In genomic region chr7:75268158-75268557, GRCh38 we compare ENCODE assay signal across 7 cellular contexts.
A peak's percentile ranks its signal among the peaks of the same experiment; 100 is the strongest.
DNase-seq lines count a peak whose midpoint lies in the region; ATAC-seq, FAIRE-seq and TF ChIP-seq lines count a peak whose summit lies in the region.
"Not testable (repeated sequence)": the region's sequence is repeated elsewhere in the genome, so short reads cannot be mapped to it uniquely, and the experiment has no call there.

No MANE protein-coding gene starts in this region.

- CTCF ChIA-PET in PC-3 (lab: Charles Lee); GM12878 (lab: Yijun Ruan, JAX); HepG2 (lab: Yijun Ruan, JAX; ENCODE audit: low intra/inter-chr PET ratio, low total read pairs): not testable (repeated sequence)

- not testable (repeated sequence) for H3K4me2 ChIP-seq in GM23338; PC-3 (ENCODE audit: low read length); GM12878 (ENCODE audit: control insufficient read depth, insufficient read depth); HepG2 (ENCODE audit: low read depth, low read length)

- intact Hi-C loops in PC-3 (cut with micrococcal nuclease); GM12878 (cut with micrococcal nuclease; ENCODE audit: unreplicated experiment); Right ventricle myocardium inferior (cut with DNase I); left ventricle myocardium superior (cut with micrococcal nuclease); HepG2 (cut with micrococcal nuclease; ENCODE audit: unreplicated experiment); psoas muscle (cut with DNase I): not testable (repeated sequence)

- H3K4me3 ChIP-seq in GM23338; PC-3 (ENCODE audit: low read length); GM12878; HepG2 (replicated peaks in 1 of 3; ENCODE audit: insufficient read depth in 1 of 3, low read depth in 2 of 3, low read length in 3 of 3); psoas muscle: not testable (repeated sequence)

- not testable (repeated sequence) for TF ChIP-seq POLR2A in GM12878 (IDR thresholded peaks at IDR 0.05; ENCODE audit: low read depth, low read length); HepG2 (IDR thresholded peaks at IDR 0.05; ENCODE audit: insufficient read depth in 1 of 2, low read depth in 2 of 2, low read length in 2 of 2)

- not testable (repeated sequence) for H3K36me3 Mint-ChIP-seq in GM23338 (ENCODE audit: low read depth)

- not testable (repeated sequence) for DNase-seq in GM23338 (ENCODE audit: low spot score); PC-3; GM12878 (ENCODE audit: low read depth, low spot score); Right ventricle myocardium inferior (ENCODE audit: missing footprints); left ventricle myocardium superior; HepG2 (ENCODE audit: low spot score); psoas muscle

- not testable (repeated sequence) for H3K4me1 ChIP-seq in GM23338 (ENCODE audit: insufficient read depth); PC-3 (ENCODE audit: insufficient read depth, low read length); GM12878 (ENCODE audit: control insufficient read depth, insufficient read depth, low read length); HepG2 (ENCODE audit: insufficient read depth, low read length); psoas muscle

- POLR2A ChIA-PET in PC-3 (lab: Charles Lee; ENCODE audit: unreplicated experiment); GM12878 (lab: Charles Lee); HepG2 (lab: Yijun Ruan, JAX): not testable (repeated sequence)

- not testable (repeated sequence) for TF ChIP-seq EP300 in GM12878 (IDR thresholded peaks at IDR 0.05; ENCODE audit: borderline replicate concordance in 1 of 2, control insufficient read depth in 1 of 2, low read depth in 2 of 2, low read length in 2 of 2); HepG2 (IDR thresholded peaks at IDR 0.05; ENCODE audit: low read depth in 2 of 2, low read length in 2 of 2); HepG2 (CRISPR knock-in tag; IDR thresholded peaks at IDR 0.05; ENCODE audit: borderline replicate concordance)

- SMC1A ChIA-PET in GM12878 (lab: Charles Lee; ENCODE audit: uncharacterized antibody, unreplicated experiment): not testable (repeated sequence)

- not testable (repeated sequence) for H3K36me3 ChIP-seq in GM23338 (ENCODE audit: insufficient read depth); PC-3 (ENCODE audit: low read depth, low read length); GM12878 (ENCODE audit: control insufficient read depth in 2 of 2, insufficient read depth in 2 of 2, low read length in 1 of 2); HepG2 (replicated peaks in 1 of 2; ENCODE audit: control insufficient read depth in 1 of 2, insufficient read depth in 2 of 2, low read length in 2 of 2); psoas muscle (ENCODE audit: insufficient read depth in 1 of 2, low read depth in 1 of 2)

- in situ Hi-C loops in GM12878 (cut with MboI); HepG2 (cut with HindIII; ENCODE audit: extremely low pct_ligation_motif_present, low pct_unique_long_range_greater_than_20kb): not testable (repeated sequence)

- H3K4me3 Mint-ChIP-seq in GM23338: not testable (repeated sequence)

- not testable (repeated sequence) for H3K4me1 Mint-ChIP-seq in GM23338

- not testable (repeated sequence) for H3K9me2 ChIP-seq in GM23338 (ENCODE audit: insufficient read depth); PC-3 (replicated peaks; ENCODE audit: low read length)

- BruUV-seq in PC-3 (replicated peaks; lab: Mats Ljungman, UMichigan); HepG2 (replicated peaks; lab: Mats Ljungman, UMichigan): not testable (repeated sequence)
- BruUV-seq in GM12878 (replicated peaks; lab: Mats Ljungman, UMichigan): TSS peak; percentile 55

- RAD21 ChIA-PET in GM12878 (lab: Charles Lee; ENCODE audit: unreplicated experiment): not testable (repeated sequence)

- not testable (repeated sequence) for H3K27me3 ChIP-seq in GM23338 (ENCODE audit: insufficient read depth); PC-3 (ENCODE audit: low read length); GM12878 (replicated peaks in 1 of 2; ENCODE audit: control insufficient read depth in 2 of 2, insufficient read depth in 2 of 2, low read length in 1 of 2); HepG2 (ENCODE audit: control insufficient read depth in 1 of 2, insufficient read depth in 2 of 2, low read length in 2 of 2); psoas muscle (ENCODE audit: insufficient read depth in 3 of 3, low read length in 2 of 3)

- H3K27me3 Mint-ChIP-seq in GM23338 (ENCODE audit: insufficient read depth, low read depth, poor library complexity): not testable (repeated sequence)

- H3K79me2 ChIP-seq in GM23338 (replicated peaks; ENCODE audit: insufficient read depth); PC-3 (ENCODE audit: low read length); GM12878 (ENCODE audit: control insufficient read depth, insufficient read depth, low read length); HepG2 (ENCODE audit: insufficient read depth, low read length): not testable (repeated sequence)

- TF ChIP-seq CTCF in GM23338 (conservative IDR thresholded peaks at IDR 0.05; ENCODE audit: low read depth in 2 of 2); PC-3 (conservative IDR thresholded peaks at IDR 0.05; ENCODE audit: low read depth, low read length); GM12878 (IDR thresholded peaks at IDR 0.05 in 2 of 3, conservative IDR thresholded peaks at IDR 0.05 in 1 of 3; ENCODE audit: control insufficient read depth in 2 of 3, extremely low read depth in 1 of 3, insufficient read depth in 1 of 3, low read depth in 3 of 3, low read length in 3 of 3); HepG2 (CRISPR knock-in tag; IDR thresholded peaks at IDR 0.05); psoas muscle (IDR thresholded peaks at IDR 0.05): not testable (repeated sequence)

- H3K9me3 Mint-ChIP-seq in GM23338: not testable (repeated sequence)

- FAIRE-seq in GM12878 (lab: Jason Lieb, UNC); HepG2 (lab: Jason Lieb, UNC): not testable (repeated sequence)

- H2AFZ ChIP-seq in GM23338; PC-3 (ENCODE audit: low read length); GM12878 (ENCODE audit: control insufficient read depth, low read depth, low read length); HepG2 (ENCODE audit: low read length): not testable (repeated sequence)

- not testable (repeated sequence) for H4K20me1 ChIP-seq in GM23338 (replicated peaks; ENCODE audit: insufficient read depth); PC-3 (ENCODE audit: low read length); GM12878 (ENCODE audit: control insufficient read depth, insufficient read depth); HepG2 (ENCODE audit: insufficient read depth, low read length)

- not testable (repeated sequence) for H3K27ac Mint-ChIP-seq in GM23338

- ATAC-seq in GM23338 (peak; percentile 93), PC-3 (peak; percentile 97), GM12878 (peak; percentile 73), Right ventricle myocardium inferior (peak; percentile 44), left ventricle myocardium superior (peak; percentile 75), HepG2 (peak; percentile 99), psoas muscle (peak; percentile 71 to 94 (median 89))

- TF ChIP-seq RAD21 in GM12878 (IDR thresholded peaks at IDR 0.05; ENCODE audit: insufficient read depth, low read depth, low read length); HepG2 (CRISPR knock-in tag; IDR thresholded peaks at IDR 0.05): not testable (repeated sequence)

- H3K9ac ChIP-seq in PC-3 (ENCODE audit: low read length); GM12878 (ENCODE audit: control insufficient read depth, insufficient read depth, low read length); HepG2 (ENCODE audit: insufficient read depth, low read depth, low read length): not testable (repeated sequence)

- H3K27ac ChIP-seq in GM23338 (ENCODE audit: low read depth); PC-3 (ENCODE audit: low read length); GM12878 (ENCODE audit: control insufficient read depth, insufficient read depth); HepG2 (ENCODE audit: extremely low read length, insufficient read depth, low read length); psoas muscle: not testable (repeated sequence)

- H3K9me3 ChIP-seq in PC-3 (ENCODE audit: low read length); GM12878 (replicated peaks; ENCODE audit: control insufficient read depth, insufficient read depth, low read length); HepG2 (ENCODE audit: low read length); psoas muscle: not testable (repeated sequence)

- no CpG with 5 or more reads among the region's 1 CpG for WGBS in GM12878 (ENCODE audit: insufficient coverage, insufficient replicate concordance, low lambda C conversion rate, missing lambda C conversion rate)
- whole genome bisulfite sequencing in HepG2 (ENCODE audit: low lambda C conversion rate): no CpG with 5 or more reads among the region's 1 CpG
- no CpG with 5 or more reads among the region's 1 CpG for WGBS in psoas muscle, 3 donors

- not testable (repeated sequence) for H3F3A ChIP-seq in GM23338 (replicated peaks; ENCODE audit: low read depth); PC-3 (ENCODE audit: low read length, unreplicated experiment)

Comparison
In these comparisons a context has a peak if more than half of its experiments do, and no peak if none do; other contexts are left out.
1. ATAC-seq: peak in every context shown above with its lines; median percentile 99 in HepG2; 97 in PC-3; 93 in GM23338; 89 in psoas muscle; 75 in left ventricle myocardium superior; 73 in GM12878; 44 in Right ventricle myocardium inferior.